8 cellular contexts compared by ENCODE assay signal in genomic region chr12:64890873-64891468, GRCh38.
A peak's percentile ranks its signal among the peaks of the same experiment; 100 is the strongest.
DNase-seq lines count a peak whose midpoint lies in the region; ATAC-seq, FAIRE-seq and TF ChIP-seq lines count a peak whose summit lies in the region.

No MANE protein-coding gene starts in this region.

- BruUV-seq in GM12878 (replicated peaks; lab: Mats Ljungman, UMichigan): no TSS peak

- H4K20me1 ChIP-seq in GM12878 (ENCODE audit: control insufficient read depth, insufficient read depth): no peaks in the 10 kb centered on the region

- ATAC-seq in HG03520 (IDR thresholded peaks at IDR 0.05; ENCODE audit: unreplicated experiment) (peak; percentile 58), GM12878 (peak; percentile 60), HG03135 (IDR thresholded peaks at IDR 0.05; ENCODE audit: unreplicated experiment) (no peak)

- 51% methylated on average over 6 of the region's 6 CpGs for WGBS in GM12878 (ENCODE audit: insufficient coverage, insufficient replicate concordance, low lambda C conversion rate, missing lambda C conversion rate)
- no CpG with 5 or more reads among the region's 6 CpGs for WGBS in iPS DF 6.9 (ENCODE audit: insufficient coverage, insufficient read length)
- WGBS in stomach, 5 donors: 40 to 50% (median 46%) methylated on average over 6 of the region's 6 CpGs

- DNase-seq in AG08395 (ENCODE audit: low spot score) (peak; percentile 59), GM13977 (ENCODE audit: low spot score) (peak; percentile 46), NCI-H748 (lab: John Stamatoyannopoulos, UW; ENCODE audit: unreplicated experiment) (peak; percentile 70), GM12878 (ENCODE audit: low read depth, low spot score) (no peak), iPS DF 6.9 (ENCODE audit: low read depth, low spot score) (peak; percentile 39), stomach (no peak)

- intact Hi-C loops in GM12878 (cut with micrococcal nuclease; ENCODE audit: unreplicated experiment) (loop anchor here (1.0 to 5.0 kb wide), 6 partner anchors 86 to 391 kb away; no protein-coding TSS in a partner anchor), stomach (cut with DNase I; ENCODE audit: low total_unique reads) (loop anchor here (10.0 kb wide), 1 partner anchor 214 kb away; no protein-coding TSS in a partner anchor)

- H3K27me3 ChIP-seq in GM12878 (replicated peaks in 1 of 2; ENCODE audit: control insufficient read depth in 2 of 2, insufficient read depth in 2 of 2, low read length in 1 of 2) (no peaks in the 10 kb centered on the region), iPS DF 6.9 (ENCODE audit: control insufficient read depth, insufficient read depth, low read length) (no peaks in the 10 kb centered on the region), stomach (no peaks in the 10 kb centered on the region)

- no peak for FAIRE-seq in GM12878 (lab: Jason Lieb, UNC)

- TF ChIP-seq POLR2A in GM12878 (IDR thresholded peaks at IDR 0.05; ENCODE audit: low read depth, low read length) (no peak), stomach (IDR thresholded peaks at IDR 0.05) (no peak)

- peak; percentile 95 for TF ChIP-seq RAD21 in GM12878 (IDR thresholded peaks at IDR 0.05; ENCODE audit: insufficient read depth, low read depth, low read length)

- no peak overlapping the region for H3K4me2 ChIP-seq in GM12878 (ENCODE audit: control insufficient read depth, insufficient read depth)

- TF ChIP-seq CTCF in GM13977 (IDR thresholded peaks at IDR 0.05; ENCODE audit: extremely low read depth, insufficient read depth, missing control alignments) (peak; percentile 64), GM12878 (IDR thresholded peaks at IDR 0.05 in 2 of 3, conservative IDR thresholded peaks at IDR 0.05 in 1 of 3; ENCODE audit: control insufficient read depth in 2 of 3, extremely low read depth in 1 of 3, insufficient read depth in 1 of 3, low read depth in 3 of 3, low read length in 3 of 3) (peak; percentile 48 to 69 (median 59); a peak in 5 of 6 replicates), stomach (IDR thresholded peaks at IDR 0.05) (peak in 5 of 7 experiments; percentile 58 to 80 (median 71))

- POLR2A ChIA-PET in GM12878 (lab: Charles Lee): interaction anchor here (0.5 to 0.7 kb wide), 2 partner anchors 11 to 575 kb away, joined by 3 to 4 read pairs; no protein-coding TSS in a partner anchor

- H3K27ac ChIP-seq in GM12878 (ENCODE audit: control insufficient read depth, insufficient read depth) (no peak overlapping the region), iPS DF 6.9 (ENCODE audit: low read length) (no peak overlapping the region), stomach (no peak overlapping the region)

- peaks cover 2% of the 10 kb centered on the region for H3K79me2 ChIP-seq in GM12878 (ENCODE audit: control insufficient read depth, insufficient read depth, low read length)

- in situ Hi-C loops in GM13977 (cut with MboI; ENCODE audit: low pct_unique_long_range_greater_than_20kb, low sequenced_read_pairs, unreplicated experiment): loop anchor here (25.0 kb wide), 2 partner anchors 346 to 1196 kb away; no protein-coding TSS in a partner anchor
- in situ Hi-C loops in GM12878 (cut with MboI): loop anchor here (5.0 to 10.0 kb wide), 4 partner anchors 89 to 1214 kb away; no protein-coding TSS in a partner anchor

- TF ChIP-seq EP300 in GM12878 (IDR thresholded peaks at IDR 0.05; ENCODE audit: borderline replicate concordance in 1 of 2, control insufficient read depth in 1 of 2, low read depth in 2 of 2, low read length in 2 of 2) (no peak), stomach (IDR thresholded peaks at IDR 0.05) (no peak)

- H3K36me3 ChIP-seq in GM12878 (ENCODE audit: control insufficient read depth in 2 of 2, insufficient read depth in 2 of 2, low read length in 1 of 2): no peaks in the 10 kb centered on the region
- no peaks in the 10 kb centered on the region for H3K36me3 ChIP-seq in iPS DF 6.9 (ENCODE audit: control insufficient read depth, insufficient read depth, low read length)
- no peaks in the 10 kb centered on the region for H3K36me3 ChIP-seq in stomach

- H3K9ac ChIP-seq in GM12878 (ENCODE audit: control insufficient read depth, insufficient read depth, low read length): no peak overlapping the region

- H3K4me1 ChIP-seq in GM12878 (ENCODE audit: control insufficient read depth, insufficient read depth, low read length) (peaks cover 26% of the 10 kb centered on the region), iPS DF 6.9 (ENCODE audit: control insufficient read depth, insufficient read depth, low read length) (peaks cover 4% of the 10 kb centered on the region; the same call in 1 of the 2 replicates), stomach (no peaks in the 10 kb centered on the region)

- SMC1A ChIA-PET in GM12878 (lab: Charles Lee; ENCODE audit: uncharacterized antibody, unreplicated experiment): interaction anchor here (0.7 to 8.0 kb wide), 39 partner anchors 9 to 712 kb away, joined by 3 to 110 read pairs (median 4); partner anchors contain the start of gene LEMD3

- RAD21 ChIA-PET in GM12878 (lab: Charles Lee; ENCODE audit: unreplicated experiment): interaction anchor here (0.6 to 6.3 kb wide), 34 partner anchors 8 to 712 kb away, joined by 3 to 96 read pairs (median 4); partner anchors contain the start of gene LEMD3

- H3K9me3 ChIP-seq in GM12878 (replicated peaks; ENCODE audit: control insufficient read depth, insufficient read depth, low read length) (no peaks in the 10 kb centered on the region), iPS DF 6.9 (ENCODE audit: control insufficient read depth, insufficient read depth, low read length) (no peaks in the 10 kb centered on the region), stomach (no peaks in the 10 kb centered on the region)

- H3K4me3 ChIP-seq in GM12878 (no peak overlapping the region), iPS DF 6.9 (ENCODE audit: low read length) (no peak overlapping the region), stomach (no peak overlapping the region)

- no peak overlapping the region for H2AFZ ChIP-seq in GM12878 (ENCODE audit: control insufficient read depth, low read depth, low read length)

- CTCF ChIA-PET in GM12878 (lab: Yijun Ruan, JAX): interaction anchor here (0.6 to 14.2 kb wide), 47 partner anchors 9 to 1518 kb away, joined by 3 to 192 read pairs (median 4); partner anchors contain the start of gene LEMD3

TF ChIP-seq in GM12878, 131 proteins besides CTCF, POLR2A, EP300 and RAD21 (continues in another document):
- TF ChIP-seq, protein P1, sequence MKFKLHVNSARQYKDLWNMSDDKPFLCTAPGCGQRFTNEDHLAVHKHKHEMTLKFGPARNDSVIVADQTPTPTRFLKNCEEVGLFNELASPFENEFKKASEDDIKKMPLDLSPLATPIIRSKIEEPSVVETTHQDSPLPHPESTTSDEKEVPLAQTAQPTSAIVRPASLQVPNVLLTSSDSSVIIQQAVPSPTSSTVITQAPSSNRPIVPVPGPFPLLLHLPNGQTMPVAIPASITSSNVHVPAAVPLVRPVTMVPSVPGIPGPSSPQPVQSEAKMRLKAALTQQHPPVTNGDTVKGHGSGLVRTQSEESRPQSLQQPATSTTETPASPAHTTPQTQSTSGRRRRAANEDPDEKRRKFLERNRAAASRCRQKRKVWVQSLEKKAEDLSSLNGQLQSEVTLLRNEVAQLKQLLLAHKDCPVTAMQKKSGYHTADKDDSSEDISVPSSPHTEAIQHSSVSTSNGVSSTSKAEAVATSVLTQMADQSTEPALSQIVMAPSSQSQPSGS (IDR thresholded peaks at IDR 0.05; ENCODE audit: low read length): no peak
- TF ChIP-seq ZBTB40 (IDR thresholded peaks at IDR 0.05; ENCODE audit: borderline replicate concordance): no peak
- no peak for TF ChIP-seq SP1 (IDR thresholded peaks at IDR 0.05; ENCODE audit: low read depth, low read length)
- TF ChIP-seq CREB1 (IDR thresholded peaks at IDR 0.05; ENCODE audit: low read depth): no peak
- TF ChIP-seq SMARCA5 (IDR thresholded peaks at IDR 0.05): no peak
- no peak for TF ChIP-seq JUNB (IDR thresholded peaks at IDR 0.05)
- no peak for TF ChIP-seq NR2C1 (IDR thresholded peaks at IDR 0.05)
- 0 out of 2 replicates have a peak, but pooled peaks have one; percentile 26 for TF ChIP-seq YY1 (IDR thresholded peaks at IDR 0.05; ENCODE audit: low read depth, low read length)
- TF ChIP-seq SMC3 (IDR thresholded peaks at IDR 0.05; ENCODE audit: borderline replicate concordance, low read length): peak; percentile 86
- peak; percentile 37; the same call in 1 of the 2 replicates for TF ChIP-seq FOXM1 (IDR thresholded peaks at IDR 0.05; ENCODE audit: low read depth, low read length)
- no peak for TF ChIP-seq KAT2A (conservative IDR thresholded peaks at IDR 0.05; ENCODE audit: control insufficient read depth, low read depth, low read length)
- TF ChIP-seq ETV6 (conservative IDR thresholded peaks at IDR 0.05 in 1 of 2, IDR thresholded peaks at IDR 0.05 in 1 of 2; ENCODE audit: borderline replicate concordance in 1 of 2, low read depth in 1 of 2): no peak
- no peak for TF ChIP-seq CEBPB (IDR thresholded peaks at IDR 0.05; ENCODE audit: borderline replicate concordance in 1 of 2, low read depth in 2 of 2, low read length in 2 of 2)
- no peak for TF ChIP-seq NFIC (IDR thresholded peaks at IDR 0.05; ENCODE audit: low read depth, low read length)

Comparison
In these comparisons a context has a peak if more than half of its experiments do, and no peak if none do; other contexts are left out.
1. DNase-seq: peak in AG08395 (single experiment), GM13977 (single experiment), NCI-H748 (single experiment) and iPS DF 6.9 (single experiment); none in GM12878 (single experiment) and stomach (single experiment).
2. Peak in every context shown above with its lines, with median percentiles within 50 percentile points of each other: CTCF ChIP-seq.